8 cellular contexts compared by ENCODE assay signal in genomic region chr14:61321385-61322010, GRCh38. TPM values are rescaled to one million over a fixed set of nuclear protein-coding genes. Genes with fewer than 3 reads are reported as not detected.
DNase-seq lines count a peak whose midpoint lies in the region; ATAC-seq and TF ChIP-seq lines count a peak whose summit lies in the region.

Gene PRKCH, plus strand, starts transcription at chr14:61321579. Its CDS starts 523 bp downstream, at chr14:61322102.

- peak; percentile 22 for DNase-seq in NT2/D1 (ENCODE audit: low read depth, low spot score)
- DNase-seq in activated T-helper 1 cell treated with anti-CD3 and anti-CD28 coated beads, Interleukin-12 subunit alpha, Interleukin-12 subunit beta, Interleukin-2, Interleukin-4 antibody, amounts not matched to agents 30 ng/mL and 10 ng/mL and 1 ng/mL, durations not matched to agents 14 hours and 24 hours and 36 hours (ENCODE audit: low spot score), result peak; percentile 82
- DNase-seq in fibroblast of peridontal ligament (ENCODE audit: extremely low read depth), result peak; percentile 12
- DNase-seq in nephron progenitor cell, result peak; percentile 73
- no peak for DNase-seq in AG08395 (ENCODE audit: low spot score)

- H3K36me3 Mint-ChIP-seq in activated T-helper 1 cell treated with anti-CD3 and anti-CD28 coated beads, Interleukin-12 subunit alpha, Interleukin-12 subunit beta, Interleukin-2, Interleukin-4 antibody, amounts not matched to agents 30 ng/mL and 10 ng/mL and 1 ng/mL, durations not matched to agents 14 hours and 24 hours and 36 hours (ENCODE audit: low read depth), result peaks cover 30% of the 10 kb centered on the region
- no peaks in the 10 kb centered on the region for H3K36me3 Mint-ChIP-seq in nephron progenitor cell (ENCODE audit: low read depth)
- peaks cover 39% of the 10 kb centered on the region for H3K36me3 Mint-ChIP-seq in stimulated activated naive CD8-positive, alpha-beta T cell treated with anti-CD3 and anti-CD28 coated beads, Interleukin-15, Interleukin-2, amounts not matched to agents 100 ng/mL and 50 ng/mL, for 24 hours (ENCODE audit: low read depth)

- peak within 1 kb of the TSS; percentile 95 for H3K27ac Mint-ChIP-seq in activated T-helper 1 cell treated with anti-CD3 and anti-CD28 coated beads, Interleukin-12 subunit alpha, Interleukin-12 subunit beta, Interleukin-2, Interleukin-4 antibody, amounts not matched to agents 30 ng/mL and 10 ng/mL and 1 ng/mL, durations not matched to agents 14 hours and 24 hours and 36 hours
- no peak within 1 kb of the TSS for H3K27ac Mint-ChIP-seq in nephron progenitor cell
- H3K27ac Mint-ChIP-seq in stimulated activated naive CD8-positive, alpha-beta T cell treated with anti-CD3 and anti-CD28 coated beads, Interleukin-15, Interleukin-2, amounts not matched to agents 100 ng/mL and 50 ng/mL, for 24 hours, result peak within 1 kb of the TSS; percentile 93

- H3K4me3 ChIP-seq in NT2/D1 (ENCODE audit: insufficient read length, low read depth), result peak within 1 kb of the TSS; percentile 60

- peaks cover 6% of the 10 kb centered on the region for H3K4me1 ChIP-seq in NT2/D1 (ENCODE audit: insufficient read depth, insufficient read length)

- H3K9ac ChIP-seq in NT2/D1 (ENCODE audit: insufficient read length, low read depth), result peak within 1 kb of the TSS; percentile 64

- ATAC-seq in GM18858 (IDR thresholded peaks at IDR 0.05; ENCODE audit: unreplicated experiment) (peak; percentile 70), HG03378 (IDR thresholded peaks at IDR 0.05; ENCODE audit: unreplicated experiment) (peak; percentile 60)

- peaks cover 32% of the 10 kb centered on the region for H3K4me1 Mint-ChIP-seq in activated T-helper 1 cell treated with anti-CD3 and anti-CD28 coated beads, Interleukin-12 subunit alpha, Interleukin-12 subunit beta, Interleukin-2, Interleukin-4 antibody, amounts not matched to agents 30 ng/mL and 10 ng/mL and 1 ng/mL, durations not matched to agents 14 hours and 24 hours and 36 hours (ENCODE audit: low read depth)
- peaks cover 6% of the 10 kb centered on the region for H3K4me1 Mint-ChIP-seq in nephron progenitor cell
- peaks cover 28% of the 10 kb centered on the region for H3K4me1 Mint-ChIP-seq in stimulated activated naive CD8-positive, alpha-beta T cell treated with anti-CD3 and anti-CD28 coated beads, Interleukin-15, Interleukin-2, amounts not matched to agents 100 ng/mL and 50 ng/mL, for 24 hours (ENCODE audit: low read depth)

- no peaks in the 10 kb centered on the region for H3K36me3 ChIP-seq in NT2/D1 (ENCODE audit: insufficient read depth, insufficient read length, low read length)

- intact Hi-C loops in activated T-helper 1 cell treated with anti-CD3 and anti-CD28 coated beads, Interleukin-12 subunit alpha, Interleukin-12 subunit beta, Interleukin-2, Interleukin-4 antibody, amounts not matched to agents 30 ng/mL and 10 ng/mL and 1 ng/mL, durations not matched to agents 14 hours and 24 hours and 36 hours (cut with micrococcal nuclease), result loop anchor here (2.0 to 10.0 kb wide), 4 partner anchors 25 to 1227 kb away; partner anchors contain the start of genes PCNX4 and TMEM30B

- H3K4me3 Mint-ChIP-seq in activated T-helper 1 cell treated with anti-CD3 and anti-CD28 coated beads, Interleukin-12 subunit alpha, Interleukin-12 subunit beta, Interleukin-2, Interleukin-4 antibody, amounts not matched to agents 30 ng/mL and 10 ng/mL and 1 ng/mL, durations not matched to agents 14 hours and 24 hours and 36 hours, result peak within 1 kb of the TSS; percentile 93
- peak within 1 kb of the TSS; percentile 87 for H3K4me3 Mint-ChIP-seq in nephron progenitor cell
- H3K4me3 Mint-ChIP-seq in stimulated activated naive CD8-positive, alpha-beta T cell treated with anti-CD3 and anti-CD28 coated beads, Interleukin-15, Interleukin-2, amounts not matched to agents 100 ng/mL and 50 ng/mL, for 24 hours, result peak within 1 kb of the TSS; percentile 99

- H3K27me3 ChIP-seq in NT2/D1 (ENCODE audit: insufficient read depth, insufficient read length), result peaks cover 19% of the 10 kb centered on the region

- peaks cover 4% of the 10 kb centered on the region for H3K9me3 Mint-ChIP-seq in activated T-helper 1 cell treated with anti-CD3 and anti-CD28 coated beads, Interleukin-12 subunit alpha, Interleukin-12 subunit beta, Interleukin-2, Interleukin-4 antibody, amounts not matched to agents 30 ng/mL and 10 ng/mL and 1 ng/mL, durations not matched to agents 14 hours and 24 hours and 36 hours
- H3K9me3 Mint-ChIP-seq in nephron progenitor cell, result peaks cover 33% of the 10 kb centered on the region
- H3K9me3 Mint-ChIP-seq in stimulated activated naive CD8-positive, alpha-beta T cell treated with anti-CD3 and anti-CD28 coated beads, Interleukin-15, Interleukin-2, amounts not matched to agents 100 ng/mL and 50 ng/mL, for 24 hours, result peaks cover 4% of the 10 kb centered on the region

- H3K27me3 Mint-ChIP-seq in activated T-helper 1 cell treated with anti-CD3 and anti-CD28 coated beads, Interleukin-12 subunit alpha, Interleukin-12 subunit beta, Interleukin-2, Interleukin-4 antibody, amounts not matched to agents 30 ng/mL and 10 ng/mL and 1 ng/mL, durations not matched to agents 14 hours and 24 hours and 36 hours (ENCODE audit: insufficient read depth), result no peaks in the 10 kb centered on the region
- peaks cover 47% of the 10 kb centered on the region for H3K27me3 Mint-ChIP-seq in nephron progenitor cell (ENCODE audit: low read depth, poor library complexity)
- no peaks in the 10 kb centered on the region for H3K27me3 Mint-ChIP-seq in stimulated activated naive CD8-positive, alpha-beta T cell treated with anti-CD3 and anti-CD28 coated beads, Interleukin-15, Interleukin-2, amounts not matched to agents 100 ng/mL and 50 ng/mL, for 24 hours

- no peak for TF ChIP-seq CTCF in nephron progenitor cell (IDR thresholded peaks at IDR 0.05)

- 0 out of 2 replicates have a peak, but pooled peaks cover 12% of the 10 kb centered on the region for H3K9me3 ChIP-seq in NT2/D1 (ENCODE audit: insufficient read depth, low read length)

RNA-seq across cellular contexts. Expression of gene PRKCH, which starts in this region (rescaled TPM):
- total RNA-seq in activated T-helper 1 cell treated with anti-CD3 and anti-CD28 coated beads, Interleukin-12 subunit alpha, Interleukin-12 subunit beta, Interleukin-2, Interleukin-4 antibody, amounts not matched to agents 30 ng/mL and 10 ng/mL and 1 ng/mL, durations not matched to agents 14 hours and 24 hours and 36 hours, result 145 and 151 TPM in 2 replicates
